ENCODE assay signal across 11 cellular contexts in the genomic region with DNA sequence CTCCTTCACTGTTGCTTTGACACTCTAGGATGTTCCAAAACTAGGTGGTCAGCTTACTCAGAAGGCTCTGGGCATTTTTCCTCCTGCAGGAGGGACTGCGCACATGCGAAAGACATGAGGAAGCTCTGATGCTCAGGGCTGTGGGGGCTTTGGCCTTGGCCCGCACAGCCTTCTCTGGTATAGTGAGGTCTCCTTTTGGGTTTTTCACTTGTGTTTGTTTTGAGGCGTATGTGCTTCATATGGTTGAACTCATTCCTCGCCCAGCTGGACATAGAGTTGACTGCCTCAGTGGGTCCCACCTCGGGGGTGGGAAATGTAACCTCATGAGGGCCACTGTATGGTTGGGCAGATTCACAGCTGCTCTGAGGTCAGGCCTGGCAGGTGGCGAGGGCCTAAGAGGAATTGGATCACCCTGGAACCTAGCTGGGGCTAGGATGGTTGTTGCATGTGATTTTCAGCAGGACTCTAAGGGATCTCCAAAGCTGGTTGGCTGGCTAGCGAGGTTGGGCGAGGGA.
DNase-seq lines count a peak whose midpoint lies in the region; ATAC-seq and TF ChIP-seq lines count a peak whose summit lies in the region.
"Had no signal": no experiment of that assay in that cellular context is flagged by ENCODE, and none has a peak within 500 bp of the region (broad histone marks: within the 10 kb centered on the region; RNA-seq: fewer than 3 reads in every experiment).

No MANE protein-coding gene starts in this region.

- H3K4me1 Mint-ChIP-seq in activated naive CD4-positive, alpha-beta T cell treated with anti-CD3 and anti-CD28 coated beads, Interleukin-2, amount 50 U/mL, for 24 hours, result peaks cover 81% of the 10 kb centered on the region
- H3K4me1 Mint-ChIP-seq in memory B cell, result peaks cover 46% of the 10 kb centered on the region

- H3K27ac Mint-ChIP-seq in activated naive CD4-positive, alpha-beta T cell treated with anti-CD3 and anti-CD28 coated beads, Interleukin-2, amount 50 U/mL, for 24 hours, result peak overlapping the region; percentile 63
- H3K27ac Mint-ChIP-seq in memory B cell, result peak overlapping the region; percentile 37

- no peaks in the 10 kb centered on the region for H3K27me3 Mint-ChIP-seq in activated naive CD4-positive, alpha-beta T cell treated with anti-CD3 and anti-CD28 coated beads, Interleukin-2, amount 50 U/mL, for 24 hours
- peaks cover 3% of the 10 kb centered on the region for H3K27me3 Mint-ChIP-seq in memory B cell

- H3K27me3 ChIP-seq in upper lobe of right lung, result no peaks in the 10 kb centered on the region

- no peaks in the 10 kb centered on the region for H3K36me3 ChIP-seq in upper lobe of right lung

- no peaks in the 10 kb centered on the region for H3K9me3 ChIP-seq in upper lobe of right lung

- H3K9me3 Mint-ChIP-seq in activated naive CD4-positive, alpha-beta T cell treated with anti-CD3 and anti-CD28 coated beads, Interleukin-2, amount 50 U/mL, for 24 hours, result no peaks in the 10 kb centered on the region
- H3K9me3 Mint-ChIP-seq in memory B cell, result no peaks in the 10 kb centered on the region
- H3K9me3 Mint-ChIP-seq: nephron had no signal

- H3K27ac ChIP-seq in upper lobe of right lung, result peak overlapping the region; percentile 19
- H3K27ac ChIP-seq: PC-9 had no signal

- peaks cover 2% of the 10 kb centered on the region for H3K36me3 Mint-ChIP-seq in activated naive CD4-positive, alpha-beta T cell treated with anti-CD3 and anti-CD28 coated beads, Interleukin-2, amount 50 U/mL, for 24 hours
- H3K36me3 Mint-ChIP-seq in memory B cell, result peaks cover 9% of the 10 kb centered on the region

- H3K4me3 ChIP-seq in upper lobe of right lung, result no peak overlapping the region
- H3K4me3 ChIP-seq: PC-9 had no signal

- intact Hi-C loops in upper lobe of right lung (cut with DNase I), result no loop called here

- H3K4me3 Mint-ChIP-seq in activated naive CD4-positive, alpha-beta T cell treated with anti-CD3 and anti-CD28 coated beads, Interleukin-2, amount 50 U/mL, for 24 hours, result peak overlapping the region; percentile 59
- H3K4me3 Mint-ChIP-seq in memory B cell, result peak overlapping the region; percentile 66
- H3K4me3 Mint-ChIP-seq: nephron had no signal

- ATAC-seq in memory B cell (ENCODE audit: low read depth) (peak; percentile 16), upper lobe of right lung (no peak)

- TF ChIP-seq CTCF in upper lobe of right lung (IDR thresholded peaks at IDR 0.05), result no peak

- peaks cover 26% of the 10 kb centered on the region for H3K4me1 ChIP-seq in upper lobe of right lung

- no peak for DNase-seq in activated naive CD4-positive, alpha-beta T cell (lab: John Stamatoyannopoulos, UW)
- peak; percentile 33 for DNase-seq in NAMALWA (ENCODE audit: low spot score)
- DNase-seq in memory B cell (ENCODE audit: low spot score in 2 of 2), result no peak
- DNase-seq in upper lobe of right lung, result peak; percentile 25
- DNase-seq in stimulated activated CD4-positive, alpha-beta T cell treated with anti-CD3 and anti-CD28 coated beads, Interleukin-4, amount 100 ng/mL, for 4 hours, result no peak
- no peak for DNase-seq in NCI-H345 treated with DMSO at 0.1 percent for 48 hours (lab: John Stamatoyannopoulos, UW; ENCODE audit: unreplicated experiment)
- no peak for DNase-seq in RKO (ENCODE audit: low spot score)
- DNase-seq: effector memory CD4-positive, alpha-beta T cell had no signal

Comparison
In these comparisons a context has a peak if more than half of its experiments do, and no peak if none do; other contexts are left out.
1. DNase-seq: peak in NAMALWA (single experiment) and upper lobe of right lung (single experiment); none in activated naive CD4-positive, alpha-beta T cell (0 of 4), memory B cell (0 of 2), stimulated activated CD4-positive, alpha-beta T cell treated with anti-CD3 and anti-CD28 coated beads, Interleukin-4, amount 100 ng/mL, for 4 hours (0 of 2), NCI-H345 treated with DMSO at 0.1 percent for 48 hours (single experiment) and RKO (single experiment).